24 cellular contexts compared by ENCODE assay signal in the genomic region with DNA sequence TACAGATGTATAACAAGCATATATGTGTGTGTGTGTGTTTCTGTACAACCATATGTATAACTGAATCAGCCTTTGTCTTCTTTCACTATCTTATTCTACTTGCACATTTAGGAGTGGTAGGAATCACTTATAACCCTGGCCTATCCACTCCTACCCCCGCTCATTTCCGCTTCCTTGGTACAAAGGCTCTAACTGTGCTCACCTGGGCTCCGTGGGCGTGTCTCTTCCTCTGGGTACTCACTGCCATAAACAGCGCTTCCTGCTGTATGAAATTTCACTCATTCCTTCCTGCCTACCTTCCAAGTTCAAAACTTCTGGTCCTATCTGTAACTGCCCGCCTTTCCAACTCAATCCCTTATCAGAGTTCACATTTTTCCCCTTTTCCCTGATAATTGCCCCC.
"Had no signal": no experiment of that assay in that cellular context is flagged by ENCODE, and none has a peak within 500 bp of the region (broad histone marks: within the 10 kb centered on the region; RNA-seq: fewer than 3 reads in every experiment).

No MANE protein-coding gene starts in this region.

- H3K36me3 ChIP-seq: gastrocnemius medialis, neural progenitor cell, sigmoid colon, stomach, thyroid gland had no signal

- H3K4me2 ChIP-seq: neural progenitor cell had no signal

- H3K27me3 ChIP-seq: gastrocnemius medialis, neural progenitor cell, sigmoid colon, stomach, thyroid gland had no signal

- H3K9ac ChIP-seq: neural progenitor cell, parathyroid adenoma had no signal

- H3K27ac ChIP-seq: gastrocnemius medialis, neural progenitor cell, parathyroid adenoma, psoas muscle, sigmoid colon, stomach, thyroid gland had no signal

- H3K4me3 ChIP-seq: gastrocnemius medialis, neural progenitor cell, psoas muscle, sigmoid colon, stomach, thyroid gland had no signal

- H3K4me1 ChIP-seq: parathyroid adenoma, psoas muscle, sigmoid colon, stomach had no signal

- H3K79me2 ChIP-seq: parathyroid adenoma had no signal

- DNase-seq: activated B cell treated with CpG ODN at 0.5 μM for 24 hours; activated CD4-positive, alpha-beta T cell treated with anti-CD3 and anti-CD28 coated beads, Interleukin-2, amount 50 U/mL, for 1 hour; activated CD8-positive, alpha-beta T cell treated with anti-CD3 and anti-CD28 coated beads for 36 hours; activated gamma-delta T cell treated with Interleukin-2 at 50 U/mL for 16 hours; activated naive CD4-positive, alpha-beta T cell treated with anti-CD3 and anti-CD28 coated beads, Interleukin-2, amount 50 U/mL, for 16 hours; activated T-cell treated with anti-CD3 and anti-CD28 coated beads, Interleukin-2, amount 50 U/mL, for 4 hours; amniotic stem cell; dermis blood vessel endothelial cell; effector CD8-positive, alpha-beta T cell; gastrocnemius medialis; glutamatergic neuron; kidney; natural killer cell; occipital lobe; psoas muscle; sigmoid colon; small intestine; stimulated activated CD4-positive, alpha-beta T cell treated with anti-CD3 and anti-CD28 coated beads, Interleukin-4, amount 100 ng/mL, for 4 hours; stimulated activated naive B cell treated with anti-CD40 and anti-IgM and Interleukin-4, amounts not matched to agents 10 μg/mL and 1 μg/mL and 100 μg/mL, for 72 hours; stomach; T-helper 2 cell; thyroid gland had no signal
